In genomic region chr20:24781061-24781980, GRCh38 we compare ENCODE assay signal across 8 cellular contexts.
A peak's percentile ranks its signal among the peaks of the same experiment; 100 is the strongest.
DNase-seq lines count a peak whose midpoint lies in the region; ATAC-seq lines count a peak whose summit lies in the region.

No MANE protein-coding gene starts in this region.

- CTCF ChIA-PET in activated naive CD4-positive, alpha-beta T cell treated with anti-CD3 and anti-CD28 coated beads for 36 hours (lab: Charles Lee) = interaction anchor here (0.7 to 1.5 kb wide), 2 partner anchors 39 to 138 kb away, joined by 3 to 4 read pairs; no protein-coding TSS in a partner anchor
- CTCF ChIA-PET in CD8-positive, alpha-beta memory T cell (lab: Charles Lee) = no interaction called here

- H3K4me1 ChIP-seq in CD8-positive, alpha-beta memory T cell (ENCODE audit: insufficient read depth, low read length) = no peaks in the 10 kb centered on the region

- H3K27me3 ChIP-seq in CD8-positive, alpha-beta memory T cell (ENCODE audit: insufficient read depth, low read length, poor library complexity, severe bottlenecking) = no peaks in the 10 kb centered on the region

- no peaks in the 10 kb centered on the region for H3K36me3 Mint-ChIP-seq in activated naive CD4-positive, alpha-beta T cell treated with anti-CD3 and anti-CD28 coated beads for 36 hours (ENCODE audit: low read depth)
- H3K36me3 Mint-ChIP-seq in CD8-positive, alpha-beta memory T cell = no peaks in the 10 kb centered on the region

- peak; percentile 60 for DNase-seq in activated naive CD4-positive, alpha-beta T cell treated with anti-CD3 and anti-CD28 coated beads for 36 hours
- DNase-seq in activated naive CD4-positive, alpha-beta T cell treated with anti-CD3 and anti-CD28 coated beads, Interleukin-2, amount 50 U/mL, for 16 hours = no peak
- DNase-seq in NCI-H526 (lab: John Stamatoyannopoulos, UW) (peak; percentile 37 to 79), cerebellum (ENCODE audit: low spot score) (peak; percentile 64), midbrain (lab: John Stamatoyannopoulos, UW) (peak; percentile 63)
- DNase-seq in CD8-positive, alpha-beta memory T cell = no peak

- no peak overlapping the region for H3K27ac Mint-ChIP-seq in activated naive CD4-positive, alpha-beta T cell treated with anti-CD3 and anti-CD28 coated beads for 36 hours
- no peak overlapping the region for H3K27ac Mint-ChIP-seq in CD8-positive, alpha-beta memory T cell

- ATAC-seq in GM18519 (IDR thresholded peaks at IDR 0.05; ENCODE audit: low FRiP score, unreplicated experiment) (no peak), HG03196 (IDR thresholded peaks at IDR 0.05; ENCODE audit: unreplicated experiment) (no peak)

- H3K36me3 ChIP-seq in CD8-positive, alpha-beta memory T cell (ENCODE audit: insufficient read depth, low read length) = no peaks in the 10 kb centered on the region

- no peaks in the 10 kb centered on the region for H3K9me3 Mint-ChIP-seq in activated naive CD4-positive, alpha-beta T cell treated with anti-CD3 and anti-CD28 coated beads for 36 hours
- H3K9me3 Mint-ChIP-seq in CD8-positive, alpha-beta memory T cell = no peaks in the 10 kb centered on the region

- POLR2A ChIA-PET in CD8-positive, alpha-beta memory T cell (lab: Charles Lee) = no interaction called here

- no peaks in the 10 kb centered on the region for H3K4me1 Mint-ChIP-seq in activated naive CD4-positive, alpha-beta T cell treated with anti-CD3 and anti-CD28 coated beads for 36 hours (ENCODE audit: low read depth)
- peaks cover 0 to 4% (median 0%) of the 10 kb centered on the region in 3 donors for H3K4me1 Mint-ChIP-seq in CD8-positive, alpha-beta memory T cell

- intact Hi-C loops in activated naive CD4-positive, alpha-beta T cell treated with anti-CD3 and anti-CD28 coated beads for 36 hours (cut with micrococcal nuclease) = loop anchor here (1.0 to 5.0 kb wide), 6 partner anchors 151 to 844 kb away; no protein-coding TSS in a partner anchor

- H3K27ac ChIP-seq in CD8-positive, alpha-beta memory T cell (ENCODE audit: low read depth, low read length) = no peak overlapping the region

- H3K4me3 Mint-ChIP-seq in activated naive CD4-positive, alpha-beta T cell treated with anti-CD3 and anti-CD28 coated beads for 36 hours = no peak overlapping the region
- no peak overlapping the region for H3K4me3 Mint-ChIP-seq in CD8-positive, alpha-beta memory T cell

- no peak overlapping the region for H3K4me3 ChIP-seq in CD8-positive, alpha-beta memory T cell (ENCODE audit: low read length)

- H3K9me3 ChIP-seq in CD8-positive, alpha-beta memory T cell (ENCODE audit: low read length) = no peaks in the 10 kb centered on the region

- H3K27me3 Mint-ChIP-seq in activated naive CD4-positive, alpha-beta T cell treated with anti-CD3 and anti-CD28 coated beads for 36 hours (ENCODE audit: low read depth) = peaks cover 13% of the 10 kb centered on the region
- peaks cover 6 to 22% of the 10 kb centered on the region in 2 donors for H3K27me3 Mint-ChIP-seq in CD8-positive, alpha-beta memory T cell

Comparison
In these comparisons a context has a peak if more than half of its experiments do, and no peak if none do; other contexts are left out.
1. DNase-seq: peak in activated naive CD4-positive, alpha-beta T cell treated with anti-CD3 and anti-CD28 coated beads for 36 hours (single experiment), NCI-H526 (2 of 2), cerebellum (single experiment) and midbrain (single experiment); none in activated naive CD4-positive, alpha-beta T cell treated with anti-CD3 and anti-CD28 coated beads, Interleukin-2, amount 50 U/mL, for 16 hours (single experiment) and CD8-positive, alpha-beta memory T cell (0 of 5).